In the genomic region with DNA sequence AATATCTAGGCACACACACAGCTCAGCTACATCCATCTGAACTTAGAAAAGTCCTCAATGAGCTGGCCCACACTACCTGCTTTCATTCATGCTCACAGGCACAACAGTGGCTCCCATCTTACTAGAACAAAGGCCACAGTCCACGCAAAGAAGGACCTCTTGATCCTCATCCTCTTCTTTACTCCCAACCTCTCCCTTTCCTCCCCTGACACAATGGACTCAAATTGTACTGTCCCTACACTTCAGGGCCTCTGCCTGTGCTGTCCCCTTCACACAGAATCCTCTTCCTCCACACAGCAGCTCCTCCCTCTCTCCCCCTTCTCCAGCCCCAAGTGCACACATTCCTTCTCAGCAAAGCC, we compare ENCODE assay signal across 1 cellular context.
TF ChIP-seq lines count a peak whose summit lies in the region.

No MANE protein-coding gene starts in this region.

TF ChIP-seq in GM12878, 131 proteins besides CTCF, POLR2A, EP300 and RAD21:
- TF ChIP-seq NFXL1 (IDR thresholded peaks at IDR 0.05; ENCODE audit: borderline replicate concordance) (no peak), SMARCA5 (IDR thresholded peaks at IDR 0.05) (0 out of 2 replicates have a peak, but pooled peaks have one; percentile 18), SMC3 (IDR thresholded peaks at IDR 0.05; ENCODE audit: borderline replicate concordance, low read length) (no peak), WRNIP1 (IDR thresholded peaks at IDR 0.05; ENCODE audit: borderline replicate concordance, low read depth, low read length) (no peak), MLLT1 (IDR thresholded peaks at IDR 0.05) (0 out of 2 replicates have a peak, but pooled peaks have one; percentile 4), SUZ12 (IDR thresholded peaks at IDR 0.05; ENCODE audit: unreplicated experiment) (no peak), HDGF (IDR thresholded peaks at IDR 0.05) (peak; percentile 69; the same call in 1 of the 2 replicates), ZSCAN29 (IDR thresholded peaks at IDR 0.05) (no peak)
TF ChIP-seq in GM12878: peak in this region for 3.
